ENCODE assay signal across 13 cellular contexts in the genomic region with DNA sequence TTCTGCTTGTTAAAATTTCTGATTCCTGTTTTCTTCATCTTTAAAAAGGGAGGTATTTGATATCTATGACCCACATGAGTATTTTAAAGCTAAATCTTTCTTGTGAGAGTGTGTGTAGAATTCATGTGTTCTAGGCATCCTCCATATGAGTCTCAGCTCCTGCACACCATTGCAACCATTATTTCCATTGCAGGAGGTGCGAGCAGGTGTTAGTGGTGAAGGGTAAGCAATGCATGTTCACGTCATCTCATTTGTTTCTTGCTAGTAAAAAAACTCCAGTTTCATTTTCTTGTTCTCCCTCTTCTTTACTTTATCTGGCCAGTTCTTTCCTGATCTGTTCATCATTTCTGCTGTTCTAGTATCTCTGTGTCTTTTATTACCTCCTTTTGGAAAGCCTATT.
A peak's percentile ranks its signal among the peaks of the same experiment; 100 is the strongest.
DNase-seq lines count a peak whose midpoint lies in the region; ATAC-seq and TF ChIP-seq lines count a peak whose summit lies in the region.
"Had no signal": no experiment of that assay in that cellular context is flagged by ENCODE, and none has a peak within 500 bp of the region (broad histone marks: within the 10 kb centered on the region; RNA-seq: fewer than 3 reads in every experiment).

No MANE protein-coding gene starts in this region.

- ATAC-seq in GM19035 (IDR thresholded peaks at IDR 0.05; ENCODE audit: unreplicated experiment) (peak; percentile 55), GM21717 (IDR thresholded peaks at IDR 0.05; ENCODE audit: unreplicated experiment) (peak; percentile 73)
- ATAC-seq: CD8-positive, alpha-beta T cell had no signal

- H3K79me2 ChIP-seq in MM.1S (ENCODE audit: low read length) = no peaks in the 10 kb centered on the region

- no peaks in the 10 kb centered on the region for H3F3A ChIP-seq in MM.1S (ENCODE audit: insufficient read depth, low read length)

- H2AFZ ChIP-seq in MM.1S (ENCODE audit: low read length) = 0 out of 2 replicates have a peak overlapping the region, but pooled peaks have one; percentile 35

- no peaks in the 10 kb centered on the region for H3K9me2 ChIP-seq in MM.1S (replicated peaks; ENCODE audit: insufficient read depth, low read length)

- H3K4me3 ChIP-seq in MM.1S (ENCODE audit: low read length) = 0 out of 2 replicates have a peak overlapping the region, but pooled peaks have one; percentile 4

- peak overlapping the region; percentile 52; the same call in 1 of the 2 replicates for H3K27ac ChIP-seq in MM.1S (ENCODE audit: low read length)

- H3K36me3 ChIP-seq in MM.1S (replicated peaks; ENCODE audit: insufficient read depth, low read length) = no peaks in the 10 kb centered on the region

- DNase-seq in MM.1S (peak; percentile 47), NCI-H187 (lab: John Stamatoyannopoulos, UW) (no peak), DMS53 treated with DMSO at 0.1 percent for 48 hours (lab: John Stamatoyannopoulos, UW; ENCODE audit: unreplicated experiment) (no peak), cortex of kidney (lab: John Stamatoyannopoulos, UW) (no peak)
- DNase-seq: CD8-positive, alpha-beta T cell; COR-L47; GF-D8; GOT3; H9; IMR-90; KBM-7 had no signal

- H3K4me2 ChIP-seq in MM.1S (ENCODE audit: low read depth, low read length) = peak overlapping the region; percentile 36; the same call in 1 of the 2 replicates

- 0 out of 2 replicates have a peak, but pooled peaks cover 7% of the 10 kb centered on the region for H3K4me1 ChIP-seq in MM.1S (ENCODE audit: low read length)

- no peak overlapping the region for H3K9ac ChIP-seq in MM.1S (ENCODE audit: low read length)

- no peaks in the 10 kb centered on the region for H3K9me3 ChIP-seq in MM.1S (replicated peaks; ENCODE audit: insufficient read depth, low read length)

- no peaks in the 10 kb centered on the region for H4K20me1 ChIP-seq in MM.1S (ENCODE audit: insufficient read depth, low read length)

- no peak for TF ChIP-seq CTCF in MM.1S (IDR thresholded peaks at IDR 0.05; ENCODE audit: low read length)

- H3K27me3 ChIP-seq in MM.1S (replicated peaks; ENCODE audit: insufficient read depth, low read length) = no peaks in the 10 kb centered on the region
